In the genomic region with DNA sequence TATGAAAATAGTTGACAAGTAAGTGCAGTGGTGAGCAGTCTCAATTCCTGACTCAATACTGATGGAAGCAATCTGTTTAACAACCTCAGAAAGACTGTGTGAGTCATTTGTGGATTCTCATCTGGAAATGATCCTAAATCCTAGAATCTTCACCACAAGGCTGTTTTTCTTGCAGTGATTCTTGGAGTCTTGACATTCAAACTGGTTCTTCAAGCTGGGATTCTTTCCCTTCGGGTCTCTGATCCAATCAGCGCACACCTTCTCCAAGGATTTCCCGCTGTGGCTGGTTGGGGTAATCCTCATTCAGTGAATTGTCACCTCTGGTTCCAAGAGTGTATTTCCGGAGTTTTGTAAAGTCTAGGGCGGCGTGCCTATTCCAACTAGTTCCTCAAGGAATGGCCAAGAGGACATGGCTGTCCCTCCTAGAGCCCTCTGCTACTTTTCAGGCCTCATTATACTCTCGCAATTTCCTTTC, we compare ENCODE assay signal across 8 cellular contexts. TPM values are rescaled to one million over a fixed set of nuclear protein-coding genes. Genes with fewer than 3 reads are reported as not detected.
DNase-seq lines count a peak whose midpoint lies in the region; ATAC-seq, FAIRE-seq and TF ChIP-seq lines count a peak whose summit lies in the region.

No MANE protein-coding gene starts in this region.

- H3K36me3 ChIP-seq in adipocyte (ENCODE audit: control insufficient read depth, insufficient read depth, low read length, severe bottlenecking) = no peaks in the 10 kb centered on the region

- H3K9ac ChIP-seq in adipocyte (ENCODE audit: low read length) = peak overlapping the region; percentile 12

- no peaks in the 10 kb centered on the region for H3K27me3 ChIP-seq in adipocyte (replicated peaks; ENCODE audit: control insufficient read depth, insufficient read depth, low read length)

- H3K4me3 ChIP-seq in adipocyte (ENCODE audit: low read length) = peak overlapping the region; percentile 58

- DNase-seq in AG20443 (ENCODE audit: low spot score) (peak; percentile 80), H54 (ENCODE audit: insufficient read length, low spot score) (no peak), adipocyte (ENCODE audit: low read depth) (peak; percentile 77), left lobe of liver (ENCODE audit: low spot score) (no peak), NCI-H2196 treated with DMSO at 0.1 percent for 48 hours (lab: John Stamatoyannopoulos, UW; ENCODE audit: unreplicated experiment) (no peak), NCI-H1436 (lab: John Stamatoyannopoulos, UW) (no peak), NOMO-1 treated with dmso at 0.1 percent for 144 hours (lab: John Stamatoyannopoulos, UW; ENCODE audit: unreplicated experiment) (no peak)
- no peak for DNase-seq in effector CD8-positive, alpha-beta T cell (lab: John Stamatoyannopoulos, UW)

- H3K4me1 ChIP-seq in adipocyte (ENCODE audit: control insufficient read depth, insufficient read depth, low read length) = peaks cover 7% of the 10 kb centered on the region

- no peak for TF ChIP-seq POLR2A in H54 (IDR thresholded peaks at IDR 0.05; ENCODE audit: low read depth, low read length)

- peak; percentile 21 for ATAC-seq in left lobe of liver

- peaks cover 11% of the 10 kb centered on the region for H3K9me3 ChIP-seq in adipocyte (ENCODE audit: control insufficient read depth, low read length)

- FAIRE-seq in H54 (lab: Jason Lieb, UNC) = peak; percentile 91

RNA-seq across cellular contexts. Expression of gene FOXJ2, which starts 37.7 kb away (rescaled TPM):
- 5.2 TPM for total RNA-seq in left lobe of liver

RNA-seq across cellular contexts. Expression of gene SLC2A3, which starts 58.8 kb away (rescaled TPM):
- total RNA-seq in left lobe of liver = 9.4 TPM

Comparison
In these comparisons a context has a peak if more than half of its experiments do, and no peak if none do; other contexts are left out.
1. DNase-seq: peak in AG20443 (single experiment) and adipocyte (single experiment); none in H54 (single experiment), left lobe of liver (single experiment), effector CD8-positive, alpha-beta T cell (single experiment), NCI-H2196 treated with DMSO at 0.1 percent for 48 hours (single experiment), NCI-H1436 (single experiment) and NOMO-1 treated with dmso at 0.1 percent for 144 hours (single experiment).